ENCODE assay signal across 8 cellular contexts in the genomic region with DNA sequence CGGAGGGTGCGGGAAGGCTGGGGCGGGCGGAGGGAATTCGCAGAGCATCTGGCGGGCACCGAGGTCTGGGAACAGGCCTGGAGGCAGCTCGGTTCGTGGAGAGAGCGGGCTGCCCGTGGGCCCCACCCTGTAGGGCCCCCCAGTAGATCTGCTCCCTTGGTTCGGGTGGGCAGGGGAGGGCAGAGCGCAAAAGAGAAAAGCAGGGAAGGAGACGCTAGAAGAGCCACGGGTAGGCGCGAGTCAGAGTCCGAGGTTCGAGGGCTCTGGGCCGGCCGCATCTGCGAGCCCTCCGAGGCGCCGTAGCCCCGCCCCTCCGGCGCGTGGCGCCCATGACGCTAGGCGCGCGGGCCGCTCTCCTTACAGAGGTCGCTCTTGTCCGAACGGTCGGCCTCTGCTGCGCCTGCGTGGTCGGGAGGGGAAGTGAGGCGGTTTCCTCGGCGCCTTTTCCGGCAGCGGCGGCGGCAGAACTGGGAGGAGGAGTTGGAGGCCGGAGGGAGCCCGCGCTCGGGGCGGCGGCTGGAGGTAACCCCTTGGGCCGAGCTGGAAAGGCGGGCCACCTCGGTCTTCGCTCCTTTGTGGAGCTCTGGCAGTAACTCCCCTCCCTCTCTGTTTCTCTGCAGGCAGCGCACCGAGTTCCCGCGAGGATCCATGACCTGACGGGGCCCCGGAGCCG. TPM values are rescaled to one million over a fixed set of nuclear protein-coding genes. Genes with fewer than 3 reads are reported as not detected.
DNase-seq lines count a peak whose midpoint lies in the region; ATAC-seq and TF ChIP-seq lines count a peak whose summit lies in the region.

A gene (plus strand): TSS at position 447 of the 673 bp plus-strand sequence. CDS start 655 bp downstream, outside the sequence.

- H3K36me3 ChIP-seq in BE2C = peaks cover 14% of the 10 kb centered on the region

- H3K4me1 ChIP-seq in BE2C = peaks cover 4% of the 10 kb centered on the region; the same call in 1 of the 2 replicates

- no peak for TF ChIP-seq CTCF in BE2C (IDR thresholded peaks at IDR 0.05; ENCODE audit: low read depth, low read length)

- H3K27me3 ChIP-seq in BE2C (no peaks in the 10 kb centered on the region), layer of hippocampus (ENCODE audit: control insufficient read depth, insufficient read depth, low read length) (no peaks in the 10 kb centered on the region)

- H3K4me3 ChIP-seq in BE2C (ENCODE audit: low read depth, low read length) = peak within 1 kb of the TSS; percentile 88

- ATAC-seq in HG03442 (IDR thresholded peaks at IDR 0.05; ENCODE audit: unreplicated experiment) = peak; percentile 76

- H3K27ac ChIP-seq in cingulate gyrus (ENCODE audit: low read depth, low read length) (peak within 1 kb of the TSS; percentile 94), layer of hippocampus (ENCODE audit: low read depth, low read length) (peak within 1 kb of the TSS; percentile 97)

- H3K9me3 ChIP-seq in BE2C = no peaks in the 10 kb centered on the region

- DNase-seq in BE2C (peak; percentile 99), GM19238 (ENCODE audit: insufficient read length, low spot score) (peak; percentile 91), NCI-H524 (lab: John Stamatoyannopoulos, UW) (peak; percentile 99)
- DNase-seq in activated CD4-positive, alpha-beta T cell treated with anti-CD3 and anti-CD28 coated beads for 4 hours = peak; percentile 94 to 97
- peak; percentile 91 to 97 for DNase-seq in stimulated activated CD4-positive, alpha-beta T cell treated with anti-CD3 and anti-CD28 coated beads, Interleukin-1b, Interleukin-23, amount 100 ng/mL, for 4 hours (ENCODE audit: low read depth in 2 of 2)

RNA-seq across cellular contexts. Expression of the gene that starts here (rescaled TPM):
- 34.3 TPM for polyA plus RNA-seq in BE2C (2012; ENCODE audit: insufficient read depth, insufficient read length, low read depth)

Comparison
In these comparisons a context has a peak if more than half of its experiments do, and no peak if none do; other contexts are left out.
1. Peak in every context shown above with its lines: DNase-seq, ATAC-seq, H3K4me3 ChIP-seq and H3K27ac ChIP-seq.